Comparison of ENCODE assay signal across 1 cellular context in genomic region chr19:17215125-17215971, GRCh38.
TF ChIP-seq lines count a peak whose summit lies in the region.

TSS of gene USE1 (plus strand) at chr19:17215357. CDS start at chr19:17215406, 49 bp downstream.

TF ChIP-seq in HepG2, 621 proteins besides CTCF, POLR2A, EP300 and RAD21 (continued from another document and continues in another):
- no peak for TF ChIP-seq RAD51 (IDR thresholded peaks at IDR 0.05; ENCODE audit: borderline replicate concordance)
- no peak for TF ChIP-seq RCOR2 (CRISPR knock-in tag; IDR thresholded peaks at IDR 0.05)
- TF ChIP-seq ZNF589 (CRISPR knock-in tag; conservative IDR thresholded peaks at IDR 0.05): no peak
- TF ChIP-seq IRF9 (CRISPR knock-in tag; IDR thresholded peaks at IDR 0.05; ENCODE audit: borderline replicate concordance): peak; percentile 72; the same call in 1 of the 2 replicates
- peak; percentile 56 for TF ChIP-seq ZEB1 (IDR thresholded peaks at IDR 0.05; ENCODE audit: insufficient replicate concordance, low read depth)
- no peak for TF ChIP-seq ZNF841 (CRISPR knock-in tag; IDR thresholded peaks at IDR 0.05; ENCODE audit: borderline replicate concordance)
- no peak; the same call in 1 of the 2 replicates for TF ChIP-seq SNAPC5 (CRISPR knock-in tag; IDR thresholded peaks at IDR 0.05; ENCODE audit: borderline replicate concordance)
- TF ChIP-seq KAT2B (IDR thresholded peaks at IDR 0.05; ENCODE audit: borderline replicate concordance, low read depth, low read length): no peak
- TF ChIP-seq ZNF34 (CRISPR knock-in tag; IDR thresholded peaks at IDR 0.05; ENCODE audit: borderline replicate concordance): no peak
- TF ChIP-seq ZNF547 (CRISPR knock-in tag; IDR thresholded peaks at IDR 0.05): no peak
- TF ChIP-seq DDIT3 (CRISPR knock-in tag; IDR thresholded peaks at IDR 0.05): no peak
- no peak for TF ChIP-seq CBX2 (IDR thresholded peaks at IDR 0.05; ENCODE audit: low read depth, low read length)
- TF ChIP-seq CBX2 (CRISPR knock-in tag; IDR thresholded peaks at IDR 0.05; ENCODE audit: low read depth): no peak
- TF ChIP-seq ZNF512 (CRISPR knock-in tag; IDR thresholded peaks at IDR 0.05): no peak
- no peak; the same call in 1 of the 2 replicates for TF ChIP-seq ZNF670 (CRISPR knock-in tag; IDR thresholded peaks at IDR 0.05; ENCODE audit: borderline replicate concordance)
- TF ChIP-seq MED8 (CRISPR knock-in tag; IDR thresholded peaks at IDR 0.05; ENCODE audit: insufficient replicate concordance): peak; percentile 85
- TF ChIP-seq ZNF251 (CRISPR knock-in tag; IDR thresholded peaks at IDR 0.05): no peak
- peak; percentile 82 for TF ChIP-seq KMT2B (CRISPR knock-in tag; IDR thresholded peaks at IDR 0.05)
- peak; percentile 92 for TF ChIP-seq TAF15 (IDR thresholded peaks at IDR 0.05; ENCODE audit: low read depth, low read length, poor library complexity, severe bottlenecking)
- peak; percentile 74 for TF ChIP-seq SALL1 (CRISPR knock-in tag; IDR thresholded peaks at IDR 0.05)
- no peak for TF ChIP-seq ZNF557 (CRISPR knock-in tag; IDR thresholded peaks at IDR 0.05)
- peak; percentile 85; the same call in 1 of the 2 replicates for TF ChIP-seq ARID4A (CRISPR knock-in tag; IDR thresholded peaks at IDR 0.05; ENCODE audit: borderline replicate concordance)
- TF ChIP-seq ZNF143 (CRISPR knock-in tag; IDR thresholded peaks at IDR 0.05): peak; percentile 76
- peak; percentile 74 for TF ChIP-seq POGZ (CRISPR knock-in tag; IDR thresholded peaks at IDR 0.05)
- peak; percentile 62; the same call in 1 of the 3 replicates for TF ChIP-seq MXI1 (IDR thresholded peaks at IDR 0.05; ENCODE audit: borderline replicate concordance, low read depth, low read length)
- TF ChIP-seq ZNF335 (CRISPR knock-in tag; IDR thresholded peaks at IDR 0.05): 0 out of 2 replicates have a peak, but pooled peaks have one; percentile 32
- TF ChIP-seq GMEB1 (CRISPR knock-in tag; IDR thresholded peaks at IDR 0.05; ENCODE audit: borderline replicate concordance): peak; percentile 81
- TF ChIP-seq TBX3 (IDR thresholded peaks at IDR 0.05; ENCODE audit: borderline replicate concordance): no peak
- TF ChIP-seq CEBPZ (IDR thresholded peaks at IDR 0.05; ENCODE audit: low read length): no peak
- no peak for TF ChIP-seq GLMP (CRISPR knock-in tag; IDR thresholded peaks at IDR 0.05; ENCODE audit: borderline replicate concordance)
- no peak for TF ChIP-seq MED13 (CRISPR knock-in tag; IDR thresholded peaks at IDR 0.05)
- TF ChIP-seq RFXAP (CRISPR knock-in tag; IDR thresholded peaks at IDR 0.05; ENCODE audit: borderline replicate concordance): no peak; the same call in 1 of the 2 replicates
- no peak for TF ChIP-seq BRF2 (CRISPR knock-in tag; IDR thresholded peaks at IDR 0.05)
- no peak for TF ChIP-seq CHCHD3 (CRISPR knock-in tag; IDR thresholded peaks at IDR 0.05)
- peak; percentile 60; the same call in 1 of the 2 replicates for TF ChIP-seq ZNF652 (CRISPR knock-in tag; IDR thresholded peaks at IDR 0.05; ENCODE audit: borderline replicate concordance, low read depth)
- TF ChIP-seq ZNF263 (CRISPR knock-in tag; IDR thresholded peaks at IDR 0.05): 0 out of 2 replicates have a peak, but pooled peaks have one; percentile 22
- TF ChIP-seq ZNF546 (CRISPR knock-in tag; conservative IDR thresholded peaks at IDR 0.05): no peak
- no peak for TF ChIP-seq ZNF367 (CRISPR knock-in tag; IDR thresholded peaks at IDR 0.05; ENCODE audit: borderline replicate concordance)
- TF ChIP-seq NFRKB (IDR thresholded peaks at IDR 0.05): peak; percentile 95
- 0 out of 2 replicates have a peak, but pooled peaks have one; percentile 30 for TF ChIP-seq ZNF501 (CRISPR knock-in tag; IDR thresholded peaks at IDR 0.05)
- no peak for TF ChIP-seq ZFP62 (CRISPR knock-in tag; IDR thresholded peaks at IDR 0.05)
- no peak for TF ChIP-seq ZNF615 (CRISPR knock-in tag; IDR thresholded peaks at IDR 0.05; ENCODE audit: borderline replicate concordance)
- peak; percentile 56; the same call in 1 of the 2 replicates for TF ChIP-seq SRF (IDR thresholded peaks at IDR 0.05; ENCODE audit: low read depth, low read length)
- TF ChIP-seq ZNF7 (CRISPR knock-in tag; IDR thresholded peaks at IDR 0.05): no peak
- no peak for TF ChIP-seq STAT5B (CRISPR knock-in tag; IDR thresholded peaks at IDR 0.05)
- no peak for TF ChIP-seq ZNF225 (CRISPR knock-in tag; IDR thresholded peaks at IDR 0.05)
- TF ChIP-seq ZNF549 (CRISPR knock-in tag; IDR thresholded peaks at IDR 0.05): no peak
- no peak for TF ChIP-seq BATF2 (CRISPR knock-in tag; IDR thresholded peaks at IDR 0.05)
- TF ChIP-seq ZNF276 (CRISPR knock-in tag; IDR thresholded peaks at IDR 0.05; ENCODE audit: low read depth): no peak
- no peak; the same call in 1 of the 2 replicates for TF ChIP-seq PITX1 (CRISPR knock-in tag; IDR thresholded peaks at IDR 0.05)
- TF ChIP-seq TBL1XR1 (IDR thresholded peaks at IDR 0.05; ENCODE audit: borderline replicate concordance, low read length, partially characterized antibody): peak; percentile 83
- TF ChIP-seq ERF (CRISPR knock-in tag; IDR thresholded peaks at IDR 0.05): peak; percentile 59
- no peak for TF ChIP-seq ZFP36L2 (CRISPR knock-in tag; IDR thresholded peaks at IDR 0.05)
